In the genomic region with DNA sequence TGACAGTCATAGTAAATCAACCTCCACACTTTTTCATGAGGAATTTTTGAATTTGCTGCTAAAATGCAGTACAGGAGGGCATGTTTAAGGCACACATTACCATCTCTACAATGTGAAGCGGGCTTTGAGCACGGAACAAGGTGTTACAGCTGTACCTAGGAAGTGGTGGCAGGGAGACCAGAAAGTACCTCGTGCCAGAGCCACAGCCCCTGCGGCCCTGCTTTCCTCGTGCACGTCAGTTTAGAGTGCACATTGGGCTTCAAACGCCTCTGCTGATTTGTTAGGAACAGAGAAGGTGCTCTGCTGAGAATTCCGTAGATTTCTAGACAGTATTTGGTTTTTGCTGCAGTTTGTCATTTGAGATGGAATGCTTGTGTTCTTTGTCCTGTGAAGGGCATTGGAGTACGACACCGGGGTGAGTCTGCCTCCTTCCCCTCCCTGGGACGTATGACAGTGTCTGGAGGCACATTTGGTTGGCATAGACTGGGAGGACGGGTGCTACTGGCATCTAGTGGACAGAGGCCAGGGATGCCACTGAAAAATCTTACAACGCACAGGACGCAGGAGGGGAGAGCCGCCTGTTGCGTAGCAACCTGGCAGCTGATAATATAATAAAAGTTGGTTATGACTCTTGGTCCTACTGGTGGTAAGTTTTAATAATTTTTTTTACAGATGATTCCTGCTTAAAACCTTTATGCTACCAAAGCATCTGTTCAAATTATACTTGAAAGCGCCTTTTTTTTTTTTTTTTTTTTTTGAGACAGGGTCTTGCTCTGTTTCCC, we compare ENCODE assay signal across 8 cellular contexts. TPM values are rescaled to one million over a fixed set of nuclear protein-coding genes. Genes with fewer than 3 reads are reported as not detected.
A peak's percentile ranks its signal among the peaks of the same experiment; 100 is the strongest.
DNase-seq lines count a peak whose midpoint lies in the region; ATAC-seq and TF ChIP-seq lines count a peak whose summit lies in the region.

No MANE protein-coding gene starts in this region.

- H3K9me3 Mint-ChIP-seq in nephron = no peaks in the 10 kb centered on the region

- peak overlapping the region; percentile 37 to 60 (median 42) for H3K27ac Mint-ChIP-seq in nephron

- H3K27me3 Mint-ChIP-seq in nephron (ENCODE audit: low read depth) = no peaks in the 10 kb centered on the region

- H3K27ac ChIP-seq in ACC112 (ENCODE audit: low read depth, low read length) = 0 out of 2 replicates have a peak overlapping the region, but pooled peaks have one; percentile 1

- H3K36me3 ChIP-seq in ACC112 (ENCODE audit: insufficient read depth, low read length) = no peaks in the 10 kb centered on the region

- TF ChIP-seq CTCF in GM12865 (IDR thresholded peaks at IDR 0.05; ENCODE audit: insufficient read depth, low read depth, low read length, missing control alignments) (no peak), epithelial cell of esophagus (IDR thresholded peaks at IDR 0.05; ENCODE audit: insufficient read depth, low read depth, low read length, missing control alignments) (peak; percentile 82), nephron (IDR thresholded peaks at IDR 0.05; ENCODE audit: unreplicated experiment in 3 of 3) (peak; percentile 30 to 40 (median 39))

- H3K4me3 ChIP-seq in ACC112 (ENCODE audit: low read depth, low read length) = no peak overlapping the region
- no peak overlapping the region for H3K4me3 ChIP-seq in GM12865 (ENCODE audit: low read depth, low read length)
- no peak overlapping the region for H3K4me3 ChIP-seq in epithelial cell of esophagus (ENCODE audit: low read length)

- H2AFZ ChIP-seq in ACC112 (ENCODE audit: low read length, unreplicated experiment) = no peak overlapping the region

- H3K4me1 ChIP-seq in ACC112 (ENCODE audit: control insufficient read depth, insufficient read depth, low read length, unreplicated experiment) = peaks cover 34% of the 10 kb centered on the region

- ATAC-seq in GM19452 (IDR thresholded peaks at IDR 0.05; ENCODE audit: unreplicated experiment) = no peak

- peaks cover 54% of the 10 kb centered on the region for H3K4me1 Mint-ChIP-seq in nephron

- no peak overlapping the region for H3K4me3 Mint-ChIP-seq in nephron

- peaks cover 97% of the 10 kb centered on the region for H3K79me2 ChIP-seq in ACC112 (ENCODE audit: control insufficient read depth, insufficient read depth, low read length, unreplicated experiment)

- peaks cover 3% of the 10 kb centered on the region for H3K36me3 Mint-ChIP-seq in nephron (ENCODE audit: low read depth)

- DNase-seq in GM12865 (ENCODE audit: low read depth) = peak; percentile 35
- DNase-seq in RPMI7951 (ENCODE audit: low read depth) = peak; percentile 62
- peak; percentile 89 for DNase-seq in epithelial cell of esophagus (ENCODE audit: low read depth)
- no peak for DNase-seq in iPS-NIHi11 (ENCODE audit: low spot score)
- DNase-seq in NCI-H1930 (lab: John Stamatoyannopoulos, UW) = no peak

- H3K27me3 ChIP-seq in ACC112 (ENCODE audit: insufficient read depth, low read length) = no peaks in the 10 kb centered on the region

RNA-seq across cellular contexts. Expression of gene FOXK2, which starts 9.1 kb away (rescaled TPM):
- total RNA-seq in RPMI7951 (2014; rRNA removed; shearing (Covaris generic)) = 17.1 and 17.8 TPM in 2 replicates

Comparison
In these comparisons a context has a peak if more than half of its experiments do, and no peak if none do; other contexts are left out.
1. DNase-seq: peak in GM12865 (single experiment), RPMI7951 (single experiment) and epithelial cell of esophagus (single experiment); none in iPS-NIHi11 (single experiment) and NCI-H1930 (0 of 2).